Comparison of ENCODE assay signal across 10 cellular contexts in genomic region chr5:77628840-77629552, GRCh38. TPM values are rescaled to one million over a fixed set of nuclear protein-coding genes. Genes with fewer than 3 reads are reported as not detected.
DNase-seq lines count a peak whose midpoint lies in the region; ATAC-seq lines count a peak whose summit lies in the region.
"Had no signal": no experiment of that assay in that cellular context is flagged by ENCODE, and none has a peak within 500 bp of the region (broad histone marks: within the 10 kb centered on the region; RNA-seq: fewer than 3 reads in every experiment).

No MANE protein-coding gene starts in this region.

- peak overlapping the region; percentile 5 for H2AFZ ChIP-seq in mesenchymal stem cell (ENCODE audit: low read depth, low read length)

- ATAC-seq in GM21619 (IDR thresholded peaks at IDR 0.05; ENCODE audit: unreplicated experiment), result no peak
- ATAC-seq in GM19467 (IDR thresholded peaks at IDR 0.05; ENCODE audit: unreplicated experiment), result no peak

- H3K36me3 Mint-ChIP-seq in CD4-positive, alpha-beta memory T cell, result peaks cover 0 to 1% of the 10 kb centered on the region in 2 donors
- peaks cover 6% of the 10 kb centered on the region for H3K36me3 Mint-ChIP-seq in activated CD4-positive, alpha-beta memory T cell treated with anti-CD3 and anti-CD28 coated beads for 36 hours

- POLR2A ChIA-PET in CD4-positive, alpha-beta memory T cell (lab: Charles Lee; ENCODE audit: partially characterized antibody), result interaction anchor here (1.9 kb wide), 1 partner anchor 8 kb away, joined by 5 read pairs; no protein-coding TSS in a partner anchor
- POLR2A ChIA-PET in activated CD4-positive, alpha-beta memory T cell treated with anti-CD3 and anti-CD28 coated beads for 36 hours (lab: Charles Lee), result no interaction called here

- H2BK120ac ChIP-seq in mesenchymal stem cell (ENCODE audit: low read depth, low read length), result no peak overlapping the region

- H3K27me3 ChIP-seq in CD4-positive, alpha-beta memory T cell (ENCODE audit: insufficient read depth, low read length), result peaks cover 54% of the 10 kb centered on the region
- H3K27me3 ChIP-seq in H7 (ENCODE audit: control insufficient read depth, insufficient read depth, low read length), result peaks cover 98% of the 10 kb centered on the region
- peaks cover 73 to 96% of the 10 kb centered on the region in 2 experiments for H3K27me3 ChIP-seq in mesenchymal stem cell (ENCODE audit: control insufficient read depth in 1 of 2, insufficient read depth in 1 of 2, low read length in 2 of 2)

- peaks cover 15 to 28% (median 22%) of the 10 kb centered on the region in 4 donors for H3K4me1 Mint-ChIP-seq in CD4-positive, alpha-beta memory T cell
- peaks cover 20% of the 10 kb centered on the region for H3K4me1 Mint-ChIP-seq in activated CD4-positive, alpha-beta memory T cell treated with anti-CD3 and anti-CD28 coated beads for 36 hours (ENCODE audit: low read depth)

- H3K23ac ChIP-seq in mesenchymal stem cell (ENCODE audit: low read length in 2 of 2), result no peak overlapping the region

- no peak for DNase-seq in CD4-positive, alpha-beta memory T cell
- peak; percentile 46 for DNase-seq in H7
- no peak for DNase-seq in activated CD4-positive, alpha-beta memory T cell treated with anti-CD3 and anti-CD28 coated beads for 36 hours
- DNase-seq in mesenchymal stem cell, result no peak
- no peak for DNase-seq in NCI-H146 (lab: John Stamatoyannopoulos, UW)
- no peak for DNase-seq in T1000 (lab: John Stamatoyannopoulos, UW)
- DNase-seq: dermis blood vessel endothelial cell had no signal

- H2AK5ac ChIP-seq in mesenchymal stem cell (ENCODE audit: low read length, severe bottlenecking), result no peak overlapping the region

- peak overlapping the region in 4 of 7 donors; percentile 46 to 81 (median 50) for H3K27ac Mint-ChIP-seq in CD4-positive, alpha-beta memory T cell
- peak overlapping the region; percentile 52 for H3K27ac Mint-ChIP-seq in activated CD4-positive, alpha-beta memory T cell treated with anti-CD3 and anti-CD28 coated beads for 36 hours

- H4K91ac ChIP-seq in mesenchymal stem cell (ENCODE audit: low read length), result no peak overlapping the region

- no peak overlapping the region for H2BK12ac ChIP-seq in mesenchymal stem cell (ENCODE audit: low read length in 2 of 2)

- H3K27ac ChIP-seq in CD4-positive, alpha-beta memory T cell (ENCODE audit: low read depth, low read length), result no peak overlapping the region
- no peak overlapping the region for H3K27ac ChIP-seq in mesenchymal stem cell (ENCODE audit: low read length, poor library complexity, severe bottlenecking)

- no peak overlapping the region for H4K8ac ChIP-seq in mesenchymal stem cell (ENCODE audit: low read length)

- CTCF ChIA-PET in CD4-positive, alpha-beta memory T cell (lab: Charles Lee; ENCODE audit: partially characterized antibody), result no interaction called here
- CTCF ChIA-PET in activated CD4-positive, alpha-beta memory T cell treated with anti-CD3 and anti-CD28 coated beads for 36 hours (lab: Charles Lee), result interaction anchor here (1.1 kb wide), 1 partner anchor 343 kb away, joined by 3 read pairs; no protein-coding TSS in a partner anchor

- no peak overlapping the region for H3K4me3 ChIP-seq in CD4-positive, alpha-beta memory T cell (ENCODE audit: low read length in 2 of 2)
- H3K4me3 ChIP-seq in H7 (ENCODE audit: insufficient read depth, low read depth, low read length) (peak overlapping the region; percentile 39; the same call in 1 of the 2 replicates), mesenchymal stem cell (ENCODE audit: insufficient read depth in 1 of 2, low read depth in 1 of 2, low read length in 2 of 2) (peak overlapping the region in 1 of 2 experiments; percentile 65)

- intact Hi-C loops in CD4-positive, alpha-beta memory T cell (cut with micrococcal nuclease), result no loop called here
- intact Hi-C loops in activated CD4-positive, alpha-beta memory T cell treated with anti-CD3 and anti-CD28 coated beads for 36 hours (cut with micrococcal nuclease), result no loop called here

- no peaks in the 10 kb centered on the region for H3K79me1 ChIP-seq in mesenchymal stem cell (replicated peaks; ENCODE audit: low read length, poor library complexity, severe bottlenecking)

- no peak overlapping the region for H2BK15ac ChIP-seq in mesenchymal stem cell (ENCODE audit: low read depth, poor library complexity, severe bottlenecking)

- H2BK5ac ChIP-seq in mesenchymal stem cell (ENCODE audit: low read depth, low read length, poor library complexity, severe bottlenecking), result no peak overlapping the region

- no peak overlapping the region for H3K4ac ChIP-seq in mesenchymal stem cell (ENCODE audit: low read depth in 1 of 2, low read length in 2 of 2)

- peaks cover 0 to 41% (median 24%) of the 10 kb centered on the region in 8 donors for H3K9me3 Mint-ChIP-seq in CD4-positive, alpha-beta memory T cell
- H3K9me3 Mint-ChIP-seq in activated CD4-positive, alpha-beta memory T cell treated with anti-CD3 and anti-CD28 coated beads for 36 hours, result peaks cover 8% of the 10 kb centered on the region

- H3K9me3 ChIP-seq in CD4-positive, alpha-beta memory T cell (ENCODE audit: control insufficient read depth in 1 of 2, low read length in 2 of 2), result no peaks in the 10 kb centered on the region
- peaks cover 8% of the 10 kb centered on the region for H3K9me3 ChIP-seq in mesenchymal stem cell (ENCODE audit: control insufficient read depth, low read length)

- peak overlapping the region; percentile 64 to 92 (median 81) for H3K4me3 Mint-ChIP-seq in CD4-positive, alpha-beta memory T cell
- H3K4me3 Mint-ChIP-seq in activated CD4-positive, alpha-beta memory T cell treated with anti-CD3 and anti-CD28 coated beads for 36 hours, result peak overlapping the region; percentile 78

- peaks cover 17% of the 10 kb centered on the region for H3K4me1 ChIP-seq in CD4-positive, alpha-beta memory T cell (ENCODE audit: insufficient read depth, low read length)
- H3K4me1 ChIP-seq in mesenchymal stem cell (ENCODE audit: control insufficient read depth, insufficient read depth, low read depth, low read length), result peaks cover 29% of the 10 kb centered on the region

- 15% methylated on average over 11 of the region's 13 CpGs for WGBS in mesenchymal stem cell

- no peak overlapping the region for H3K18ac ChIP-seq in mesenchymal stem cell (ENCODE audit: low read depth in 1 of 2, low read length in 2 of 2)

- no peak overlapping the region for H3K14ac ChIP-seq in mesenchymal stem cell (ENCODE audit: low read length in 2 of 2)

- no peaks in the 10 kb centered on the region for H3K36me3 ChIP-seq in CD4-positive, alpha-beta memory T cell (ENCODE audit: insufficient read depth, low read length)
- H3K36me3 ChIP-seq in H7 (replicated peaks; ENCODE audit: control insufficient read depth, insufficient read depth, low read length) (no peaks in the 10 kb centered on the region), mesenchymal stem cell (ENCODE audit: control insufficient read depth in 1 of 2, insufficient read depth in 2 of 2, low read depth in 1 of 2, low read length in 2 of 2) (no peaks in the 10 kb centered on the region)

- H3K9ac ChIP-seq in mesenchymal stem cell (ENCODE audit: low read length), result no peak overlapping the region

- H3K4me2 ChIP-seq in mesenchymal stem cell (ENCODE audit: low read length, poor library complexity, severe bottlenecking), result no peak overlapping the region

- peaks cover 56 to 59% of the 10 kb centered on the region in 2 donors for H3K27me3 Mint-ChIP-seq in CD4-positive, alpha-beta memory T cell
- H3K27me3 Mint-ChIP-seq in activated CD4-positive, alpha-beta memory T cell treated with anti-CD3 and anti-CD28 coated beads for 36 hours, result peaks cover 69% of the 10 kb centered on the region

RNA-seq across cellular contexts. Expression of gene OTP, which starts 9.5 kb away (rescaled TPM):
- not detected for total RNA-seq in CD4-positive, alpha-beta memory T cell
- polyA plus RNA-seq in CD4-positive, alpha-beta memory T cell, result not detected
- total RNA-seq in H7 (2014; rRNA removed; shearing (Covaris generic)), result not detected in 2 replicates
- not detected for total RNA-seq in activated CD4-positive, alpha-beta memory T cell treated with anti-CD3 and anti-CD28 coated beads for 36 hours
- polyA plus RNA-seq in mesenchymal stem cell (2013, experiment 1 of 2), result not detected
- polyA plus RNA-seq in mesenchymal stem cell (2013, experiment 2 of 2), result not detected
- total RNA-seq: dermis blood vessel endothelial cell, LHCN-M2 had no signal
